In the genomic region with DNA sequence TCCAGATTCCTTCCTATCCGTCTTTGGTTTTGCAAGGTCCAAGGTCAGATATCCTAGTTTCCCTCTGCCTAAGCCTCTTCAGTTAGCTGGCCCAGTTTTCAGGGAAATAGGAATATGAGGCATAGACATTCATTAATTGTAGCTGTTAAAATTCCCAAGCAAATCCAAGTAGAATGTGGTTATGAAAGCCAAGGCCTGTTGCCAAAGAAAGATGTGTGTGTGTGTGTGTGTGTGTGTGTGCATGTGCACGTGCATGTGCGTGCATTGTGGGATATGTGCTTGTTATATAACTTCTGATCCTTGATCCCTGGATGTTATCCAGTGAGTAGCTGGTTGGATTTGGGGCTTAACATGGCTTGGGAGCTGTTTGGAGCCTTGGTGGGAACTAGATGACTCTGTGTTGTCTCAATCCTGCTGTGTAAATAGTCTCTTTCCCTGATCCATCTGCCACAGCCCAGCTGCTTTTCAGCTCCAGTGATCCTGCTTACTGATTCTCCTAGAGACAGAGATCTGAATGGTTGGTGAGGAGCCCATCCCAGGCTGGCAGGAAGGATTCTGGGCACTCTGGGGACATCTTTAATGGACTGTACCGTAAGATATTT, we compare ENCODE assay signal across 8 cellular contexts.
DNase-seq lines count a peak whose midpoint lies in the region; ATAC-seq and TF ChIP-seq lines count a peak whose summit lies in the region.

No MANE protein-coding gene starts in this region.

- intact Hi-C loops in spleen (cut with DNase I; ENCODE audit: low total_unique reads) = no loop called here

- TF ChIP-seq CTCF in LNCaP clone FGC (IDR thresholded peaks at IDR 0.05; ENCODE audit: control insufficient read depth, extremely low read depth, insufficient read depth) = no peak
- no peak for TF ChIP-seq CTCF in spleen (IDR thresholded peaks at IDR 0.05 in 8 of 11, conservative IDR thresholded peaks at IDR 0.05 in 3 of 11)

- H3K4me3 ChIP-seq in LNCaP clone FGC (ENCODE audit: low read depth, low read length) (no peak overlapping the region), adipocyte (ENCODE audit: low read length) (no peak overlapping the region), spleen (no peak overlapping the region)

- no peaks in the 10 kb centered on the region for H3K36me3 ChIP-seq in adipocyte (ENCODE audit: control insufficient read depth, insufficient read depth, low read length, severe bottlenecking)
- H3K36me3 ChIP-seq in spleen = no peaks in the 10 kb centered on the region

- H3K27me3 ChIP-seq in adipocyte (replicated peaks; ENCODE audit: control insufficient read depth, insufficient read depth, low read length) (no peaks in the 10 kb centered on the region), spleen (replicated peaks in 1 of 7) (no peaks in the 10 kb centered on the region)

- H3K36me3 Mint-ChIP-seq in activated CD8-positive, alpha-beta T cell treated with anti-CD3 and anti-CD28 coated beads, Interleukin-2, amount 10 ng/mL, durations not matched to agents 7 days and 5 days (ENCODE audit: low read depth) = no peaks in the 10 kb centered on the region

- POLR2A ChIA-PET in activated CD8-positive, alpha-beta T cell treated with anti-CD3 and anti-CD28 coated beads, Interleukin-2, amount 10 ng/mL, durations not matched to agents 7 days and 5 days (lab: Charles Lee) = no interaction called here

- CTCF ChIA-PET in activated CD8-positive, alpha-beta T cell treated with anti-CD3 and anti-CD28 coated beads, Interleukin-2, amount 10 ng/mL, durations not matched to agents 7 days and 5 days (lab: Charles Lee) = interaction anchor here (1.3 to 1.4 kb wide), 2 partner anchors 9 to 14 kb away, joined by 3 to 4 read pairs; no protein-coding TSS in a partner anchor

- H3K27ac ChIP-seq in spleen = peak overlapping the region in 6 of 8 donors; percentile 21 to 52 (median 46)

- TF ChIP-seq POLR2A in spleen (IDR thresholded peaks at IDR 0.05) = no peak

- no peak overlapping the region for H3K4me3 Mint-ChIP-seq in activated CD8-positive, alpha-beta T cell treated with anti-CD3 and anti-CD28 coated beads, Interleukin-2, amount 10 ng/mL, durations not matched to agents 7 days and 5 days

- DNase-seq in LNCaP clone FGC (ENCODE audit: low read depth) (peak; percentile 35), adipocyte (ENCODE audit: low read depth) (peak; percentile 67), iris pigment epithelial cell (ENCODE audit: low read depth) (peak; percentile 53), spleen (no peak), KG1 (lab: John Stamatoyannopoulos, UW) (no peak)
- no peak for DNase-seq in activated CD8-positive, alpha-beta T cell treated with anti-CD3 and anti-CD28 coated beads, Interleukin-2, amount 10 ng/mL, durations not matched to agents 7 days and 5 days
- no peak for DNase-seq in activated CD8-positive, alpha-beta memory T cell treated with anti-CD3 and anti-CD28 coated beads for 24 hours

- no peak for ATAC-seq in activated CD8-positive, alpha-beta T cell treated with anti-CD3 and anti-CD28 coated beads, Interleukin-2, amount 10 ng/mL, durations not matched to agents 7 days and 5 days
- ATAC-seq in GM19328 (IDR thresholded peaks at IDR 0.05; ENCODE audit: unreplicated experiment) = no peak

- WGBS in spleen, 5 donors = 43 to 77% (median 64%) methylated on average over 4 of the region's 4 CpGs

- H3K4me1 ChIP-seq in adipocyte (ENCODE audit: control insufficient read depth, insufficient read depth, low read length) (peaks cover 37% of the 10 kb centered on the region), spleen (peaks cover 0 to 8% (median 0%) of the 10 kb centered on the region in 6 donors)

- H3K27me3 Mint-ChIP-seq in activated CD8-positive, alpha-beta T cell treated with anti-CD3 and anti-CD28 coated beads, Interleukin-2, amount 10 ng/mL, durations not matched to agents 7 days and 5 days (ENCODE audit: low read depth) = peaks cover 8% of the 10 kb centered on the region

- no peaks in the 10 kb centered on the region for H3K4me1 Mint-ChIP-seq in activated CD8-positive, alpha-beta T cell treated with anti-CD3 and anti-CD28 coated beads, Interleukin-2, amount 10 ng/mL, durations not matched to agents 7 days and 5 days (ENCODE audit: low read depth)

- peak overlapping the region; percentile 4 for H3K9ac ChIP-seq in adipocyte (ENCODE audit: low read length)

- H3K27ac Mint-ChIP-seq in activated CD8-positive, alpha-beta T cell treated with anti-CD3 and anti-CD28 coated beads, Interleukin-2, amount 10 ng/mL, durations not matched to agents 7 days and 5 days = no peak overlapping the region

- H3K9me3 ChIP-seq in adipocyte (ENCODE audit: control insufficient read depth, low read length) = no peaks in the 10 kb centered on the region
- H3K9me3 ChIP-seq in spleen = no peaks in the 10 kb centered on the region

- H3K9me3 Mint-ChIP-seq in activated CD8-positive, alpha-beta T cell treated with anti-CD3 and anti-CD28 coated beads, Interleukin-2, amount 10 ng/mL, durations not matched to agents 7 days and 5 days (ENCODE audit: insufficient read depth) = no peaks in the 10 kb centered on the region

Comparison
In these comparisons a context has a peak if more than half of its experiments do, and no peak if none do; other contexts are left out.
1. DNase-seq: peak in LNCaP clone FGC (single experiment), adipocyte (single experiment) and iris pigment epithelial cell (single experiment); none in spleen (single experiment), activated CD8-positive, alpha-beta T cell treated with anti-CD3 and anti-CD28 coated beads, Interleukin-2, amount 10 ng/mL, durations not matched to agents 7 days and 5 days (single experiment), activated CD8-positive, alpha-beta memory T cell treated with anti-CD3 and anti-CD28 coated beads for 24 hours (single experiment) and KG1 (single experiment).